In the genomic region with DNA sequence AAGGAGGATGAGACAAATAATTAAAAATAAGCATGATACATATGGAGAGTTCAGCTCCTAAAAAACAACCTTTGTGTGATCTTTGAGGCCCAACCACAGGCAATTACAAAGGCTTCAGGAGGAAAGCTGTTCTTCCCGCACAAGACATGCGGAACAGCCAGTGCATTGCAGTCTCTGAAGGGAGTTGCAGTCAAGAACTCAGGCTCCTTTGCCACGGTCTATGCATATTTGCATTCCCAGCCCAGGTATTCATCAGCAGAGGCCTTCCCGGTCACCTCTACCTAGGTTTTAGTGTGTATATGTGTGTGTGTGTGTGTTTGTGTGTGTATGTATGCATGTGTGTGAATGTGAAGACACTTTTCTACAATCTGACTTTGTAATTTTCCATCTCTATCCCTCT, we compare ENCODE assay signal across 30 cellular contexts.
"Had no signal": no experiment of that assay in that cellular context is flagged by ENCODE, and none has a peak within 500 bp of the region (broad histone marks: within the 10 kb centered on the region; RNA-seq: fewer than 3 reads in every experiment).

No MANE protein-coding gene starts in this region.

- FAIRE-seq: endometrium, endothelial cell of umbilical vein, frontal cortex had no signal

- ATAC-seq: activated CD4-positive, alpha-beta T cell treated with anti-CD3 and anti-CD28 coated beads for 36 hours; activated naive CD4-positive, alpha-beta T cell treated with anti-CD3 and anti-CD28 coated beads, Interleukin-2, amount 50 U/mL, for 72 hours; activated T-cell treated with anti-CD3 and anti-CD28 coated beads, Interleukin-2, amount 50 U/mL, for 72 hours; T-helper 17 cell had no signal

- H3K36me3 ChIP-seq: ascending aorta, breast epithelium, cardiac muscle cell, colonic mucosa, esophagus squamous epithelium, WERI-Rb-1 had no signal

- H3K4me3 ChIP-seq: ascending aorta, breast epithelium, cardiac muscle cell, colonic mucosa, esophagus squamous epithelium had no signal

- DNase-seq: activated CD4-positive, alpha-beta memory T cell treated with anti-CD3 and anti-CD28 coated beads, Interleukin-2, amount 10 ng/mL, durations not matched to agents 7 days and 5 days; activated CD4-positive, alpha-beta T cell treated with anti-CD3 and anti-CD28 coated beads for 36 hours; activated CD4-positive, alpha-beta T cell treated with anti-CD3 and anti-CD28 coated beads, Interleukin-2, amount 10 ng/mL, durations not matched to agents 24 days and 14 days; activated CD4-positive, CD25-positive, alpha-beta regulatory T cell; activated CD4-positive, CD25-positive, alpha-beta regulatory T cell treated with anti-CD3 and anti-CD28 coated beads, Interleukin-2, amount 50 U/mL, for 72 hours; activated CD8-positive, alpha-beta memory T cell treated with anti-CD3 and anti-CD28 coated beads, Interleukin-2, amount 50 U/mL, for 48 hours; activated gamma-delta T cell; activated naive CD4-positive, alpha-beta T cell; activated naive CD4-positive, alpha-beta T cell treated with anti-CD3 and anti-CD28 coated beads, Interleukin-2, amount 10 ng/mL, durations not matched to agents 7 days and 5 days; activated naive CD8-positive, alpha-beta T cell treated with anti-CD3 and anti-CD28 coated beads, Interleukin-2, amount 10 ng/mL, durations not matched to agents 7 days and 5 days; activated T-cell treated with anti-CD3 and anti-CD28 coated beads for 4 hours; activated T-cell treated with anti-CD3 and anti-CD28 coated beads, Interleukin-2, amount 50 U/mL, for 24 hours; activated T-cell treated with anti-CD3 and anti-CD28 coated beads, Interleukin-2, amount 50 U/mL, for 72 hours; central memory CD4-positive, alpha-beta T cell; cerebellar nuclear complex; colonic mucosa; effector CD8-positive, alpha-beta T cell; esophagus squamous epithelium; T-helper 1 cell; T-helper 17 cell; T1000; WERI-Rb-1 had no signal

- H3K27ac ChIP-seq: ascending aorta, breast epithelium, cardiac muscle cell, colonic mucosa, epithelial cell of prostate, esophagus squamous epithelium, WERI-Rb-1 had no signal

- H3K4me1 ChIP-seq: ascending aorta, breast epithelium, colonic mucosa, esophagus squamous epithelium had no signal

- H3K9me3 ChIP-seq: ascending aorta, colonic mucosa, esophagus squamous epithelium had no signal

- H3K27me3 ChIP-seq: ascending aorta, breast epithelium, cardiac muscle cell, colonic mucosa, esophagus squamous epithelium had no signal
